19 cellular contexts compared by ENCODE assay signal in genomic region chr4:32962100-32962499, GRCh38.
"Had no signal": no experiment of that assay in that cellular context is flagged by ENCODE, and none has a peak within 500 bp of the region (broad histone marks: within the 10 kb centered on the region; RNA-seq: fewer than 3 reads in every experiment).

No MANE protein-coding gene starts in this region.

- H3K4me1 ChIP-seq: SJCRH30 had no signal

- H3K27me3 ChIP-seq: SJCRH30 had no signal

- H3K4me3 ChIP-seq: SJCRH30 had no signal

- H3K9me3 ChIP-seq: SJCRH30 had no signal

- H3K36me3 ChIP-seq: SJCRH30 had no signal

- DNase-seq: IMR-90, Karpas-422, KG1, MM.1S, NCI-H1092 treated with DMSO at 0.1 percent for 48 hours, NCI-H1436, NCI-H187, NCI-H2029, NCI-H2081 treated with DMSO at 0.1 percent for 48 hours, NCI-H2171, NCI-H226, NCI-H446, NCI-H510A, NCI-H524 treated with DMSO at 0.1 percent for 48 hours, NCI-H69, NCI-H774, PC-3, SHP77 treated with DMSO at 0.1 percent for 48 hours, SJCRH30 had no signal

- H3K27ac ChIP-seq: SJCRH30 had no signal
